13 cellular contexts compared by ENCODE assay signal in the genomic region with DNA sequence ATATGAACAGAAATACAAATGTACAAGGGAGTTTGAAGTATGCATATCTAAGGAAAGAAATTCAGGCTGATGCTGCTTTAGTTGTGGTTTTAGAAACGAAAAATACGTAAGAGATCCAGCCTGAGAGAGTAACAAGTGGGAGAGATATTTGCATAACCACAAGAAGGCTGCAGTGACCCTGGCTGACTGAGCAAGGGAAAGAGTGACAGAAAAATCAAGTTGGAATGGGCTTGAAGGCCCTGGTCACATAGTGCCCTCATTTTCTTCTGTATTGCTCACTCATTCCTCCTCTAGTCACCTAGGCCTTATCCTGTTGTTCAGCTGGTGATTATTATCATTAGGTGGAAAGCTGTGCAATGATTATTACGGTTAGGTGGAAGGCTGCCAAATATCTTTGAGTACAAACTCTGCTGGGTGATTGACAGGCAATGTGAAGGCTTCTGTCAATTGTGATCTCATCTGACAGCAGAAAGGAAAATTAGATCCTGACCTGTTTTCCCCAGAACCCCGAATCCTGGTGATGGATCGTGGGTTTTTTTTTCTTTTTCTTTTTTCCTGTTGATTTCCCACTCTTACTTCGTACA.
DNase-seq lines count a peak whose midpoint lies in the region; ATAC-seq and TF ChIP-seq lines count a peak whose summit lies in the region.
"Had no signal": no experiment of that assay in that cellular context is flagged by ENCODE, and none has a peak within 500 bp of the region (broad histone marks: within the 10 kb centered on the region; RNA-seq: fewer than 3 reads in every experiment).

No MANE protein-coding gene starts in this region.

- H3K9me3 ChIP-seq in osteoblast (ENCODE audit: low read depth, low read length), result no peaks in the 10 kb centered on the region
- H3K9me3 ChIP-seq in HAP-1, result no peaks in the 10 kb centered on the region
- H3K9me3 ChIP-seq in vagina, result no peaks in the 10 kb centered on the region
- H3K9me3 ChIP-seq: SJCRH30, stomach had no signal

- ATAC-seq in GM18907 (IDR thresholded peaks at IDR 0.05; ENCODE audit: unreplicated experiment), result peak; percentile 76
- ATAC-seq in HG02623 (IDR thresholded peaks at IDR 0.05; ENCODE audit: unreplicated experiment), result peak; percentile 83
- no peak for ATAC-seq in HG02870 (IDR thresholded peaks at IDR 0.05; ENCODE audit: unreplicated experiment)
- ATAC-seq: naive thymus-derived CD8-positive, alpha-beta T cell had no signal

- in situ Hi-C loops in HAP-1 (cut with MboI; ENCODE audit: low sequenced_read_pairs), result no loop called here

- DNase-seq in NCI-H526 treated with DMSO at 0.1 percent for 48 hours (lab: John Stamatoyannopoulos, UW), result peak; percentile 3
- DNase-seq in osteoblast (ENCODE audit: insufficient read length, low spot score, missing footprints), result peak; percentile 3
- DNase-seq in HAP-1 (ENCODE audit: low spot score in 2 of 2), result no peak
- no peak for DNase-seq in activated CD4-positive, alpha-beta T cell treated with anti-CD3 and anti-CD28 coated beads for 1 hour
- no peak for DNase-seq in vagina (ENCODE audit: extremely low spot score in 2 of 2)
- DNase-seq: activated gamma-delta T cell; kidney; naive thymus-derived CD8-positive, alpha-beta T cell; SJCRH30; stomach had no signal

- no peaks in the 10 kb centered on the region for H3K4me1 ChIP-seq in osteoblast (ENCODE audit: insufficient read depth, low read length)
- H3K4me1 ChIP-seq in HAP-1, result peaks cover 8% of the 10 kb centered on the region
- H3K4me1 ChIP-seq in vagina, result no peaks in the 10 kb centered on the region
- H3K4me1 ChIP-seq: SJCRH30, stomach had no signal

- no peaks in the 10 kb centered on the region for H3K36me3 ChIP-seq in osteoblast (ENCODE audit: insufficient read depth, low read length)
- no peaks in the 10 kb centered on the region for H3K36me3 ChIP-seq in HAP-1 (replicated peaks)
- H3K36me3 ChIP-seq in vagina, result no peaks in the 10 kb centered on the region
- H3K36me3 ChIP-seq: SJCRH30, stomach had no signal

- no peak for TF ChIP-seq POLR2A in vagina (IDR thresholded peaks at IDR 0.05)

- TF ChIP-seq CTCF in osteoblast (IDR thresholded peaks at IDR 0.05; ENCODE audit: extremely low read depth, low read depth, low read length), result no peak
- no peak for TF ChIP-seq CTCF in vagina (IDR thresholded peaks at IDR 0.05)

- H3K79me2 ChIP-seq in osteoblast (ENCODE audit: insufficient read depth, low read length), result no peaks in the 10 kb centered on the region

- H2AFZ ChIP-seq in osteoblast (ENCODE audit: low read length), result no peak overlapping the region

- intact Hi-C loops in vagina (cut with DNase I), result no loop called here

- H3K4me3 ChIP-seq in osteoblast (ENCODE audit: insufficient read depth, low read length) (no peak overlapping the region), HAP-1 (no peak overlapping the region), vagina (no peak overlapping the region)
- H3K4me3 ChIP-seq: SJCRH30, stomach had no signal

- no peak overlapping the region for H3K4me2 ChIP-seq in osteoblast (ENCODE audit: insufficient read depth, low read length)

- no peaks in the 10 kb centered on the region for H4K20me1 ChIP-seq in osteoblast (ENCODE audit: insufficient read depth, low read length)

- H3K27ac ChIP-seq in osteoblast (ENCODE audit: low read depth, low read length), result no peak overlapping the region
- no peak overlapping the region for H3K27ac ChIP-seq in vagina
- H3K27ac ChIP-seq: SJCRH30, stomach had no signal

- H3K27me3 ChIP-seq in osteoblast (ENCODE audit: insufficient read depth, low read length) (no peaks in the 10 kb centered on the region), HAP-1 (ENCODE audit: low read depth) (no peaks in the 10 kb centered on the region), vagina (no peaks in the 10 kb centered on the region)
- H3K27me3 ChIP-seq: SJCRH30, stomach had no signal

Comparison
In these comparisons a context has a peak if more than half of its experiments do, and no peak if none do; other contexts are left out.
1. DNase-seq: peak in NCI-H526 treated with DMSO at 0.1 percent for 48 hours (single experiment) and osteoblast (single experiment); none in HAP-1 (0 of 2), activated CD4-positive, alpha-beta T cell treated with anti-CD3 and anti-CD28 coated beads for 1 hour (single experiment) and vagina (0 of 2).